8 cellular contexts compared by ENCODE assay signal in genomic region chr4:98939892-98940298, GRCh38. TPM values are rescaled to one million over a fixed set of nuclear protein-coding genes. Genes with fewer than 3 reads are reported as not detected.
DNase-seq lines count a peak whose midpoint lies in the region; ATAC-seq and TF ChIP-seq lines count a peak whose summit lies in the region.

No MANE protein-coding gene starts in this region.

- H3K4me3 ChIP-seq in NB4 (ENCODE audit: low read depth, low read length) (no peak overlapping the region), brain microvascular endothelial cell (ENCODE audit: low read depth, low read length) (no peak overlapping the region), kidney epithelial cell (ENCODE audit: low read depth, low read length) (no peak overlapping the region)

- peak; percentile 57 for ATAC-seq in GM21367 (IDR thresholded peaks at IDR 0.05; ENCODE audit: unreplicated experiment)

- H3K4me3 Mint-ChIP-seq in type B pancreatic cell, result no peak overlapping the region

- H3K27ac Mint-ChIP-seq in type B pancreatic cell, result no peak overlapping the region

- no peak overlapping the region for H3K27ac ChIP-seq in brain microvascular endothelial cell

- H3K36me3 ChIP-seq in brain microvascular endothelial cell (replicated peaks), result no peaks in the 10 kb centered on the region
- no peaks in the 10 kb centered on the region for H3K36me3 ChIP-seq in kidney epithelial cell (ENCODE audit: control insufficient read depth, insufficient read depth, low read length)

- no peaks in the 10 kb centered on the region for H3K27me3 ChIP-seq in brain microvascular endothelial cell (replicated peaks)
- no peaks in the 10 kb centered on the region for H3K27me3 ChIP-seq in kidney epithelial cell (ENCODE audit: control insufficient read depth, insufficient read depth, low read length)

- no peak for TF ChIP-seq POLR2A in NB4 (IDR thresholded peaks at IDR 0.05; ENCODE audit: extremely low read depth, insufficient read length)

- H3K9me3 Mint-ChIP-seq in type B pancreatic cell, result no peaks in the 10 kb centered on the region

- H3K36me3 Mint-ChIP-seq in type B pancreatic cell, result no peaks in the 10 kb centered on the region

- peaks cover 4% of the 10 kb centered on the region for H3K4me1 Mint-ChIP-seq in type B pancreatic cell (ENCODE audit: unreplicated experiment)

- no peaks in the 10 kb centered on the region for H3K27me3 Mint-ChIP-seq in type B pancreatic cell

- TF ChIP-seq CTCF in NB4 (IDR thresholded peaks at IDR 0.05; ENCODE audit: low read depth, low read length) (peak; percentile 56), brain microvascular endothelial cell (IDR thresholded peaks at IDR 0.05; ENCODE audit: low read depth, low read length, missing control alignments) (peak; percentile 75), kidney epithelial cell (IDR thresholded peaks at IDR 0.05; ENCODE audit: insufficient read depth, low read length, poor library complexity, severe bottlenecking) (peak; percentile 64), type B pancreatic cell (conservative IDR thresholded peaks at IDR 0.05) (peak; percentile 89)

- peak; percentile 69 for DNase-seq in DMS 273 (lab: John Stamatoyannopoulos, UW; ENCODE audit: unreplicated experiment)
- DNase-seq in DMS 273 treated with DMSO at 0.1 percent for 48 hours (lab: John Stamatoyannopoulos, UW), result no peak
- peak; percentile 59 for DNase-seq in NB4 (ENCODE audit: low read depth)
- peak; percentile 70 for DNase-seq in brain microvascular endothelial cell
- DNase-seq in kidney epithelial cell (ENCODE audit: low read depth), result no peak
- DNase-seq in type B pancreatic cell (ENCODE audit: extremely low spot score, unreplicated experiment), result no peak
- DNase-seq in activated naive CD4-positive, alpha-beta T cell treated with anti-CD3 and anti-CD28 coated beads, Interleukin-2, amount 50 U/mL, for 16 hours, result no peak

- in situ Hi-C loops in brain microvascular endothelial cell (cut with HindIII; ENCODE audit: low pct_ligation_motif_present, low sequenced_read_pairs), result no loop called here

RNA-seq across cellular contexts. Expression of gene EIF4E, which starts 11.0 kb away (rescaled TPM):
- total RNA-seq in kidney epithelial cell (78.6 and 87.0 TPM in 2 replicates), type B pancreatic cell (ENCODE audit: low replicate concordance) (88.8 and 93.9 TPM in 2 replicates)

RNA-seq across cellular contexts. Expression of gene METAP1, which starts 55.6 kb away (rescaled TPM):
- 56.0 and 58.9 TPM in 2 replicates for total RNA-seq in kidney epithelial cell
- total RNA-seq in type B pancreatic cell (ENCODE audit: low replicate concordance), result 42.9 and 43.1 TPM in 2 replicates

Comparison
In these comparisons a context has a peak if more than half of its experiments do, and no peak if none do; other contexts are left out.
1. DNase-seq: peak in DMS 273 (single experiment), NB4 (single experiment) and brain microvascular endothelial cell (single experiment); none in DMS 273 treated with DMSO at 0.1 percent for 48 hours (single experiment), kidney epithelial cell (single experiment), type B pancreatic cell (single experiment) and activated naive CD4-positive, alpha-beta T cell treated with anti-CD3 and anti-CD28 coated beads, Interleukin-2, amount 50 U/mL, for 16 hours (single experiment).
2. Peak in every context shown above with its lines, with median percentiles within 50 percentile points of each other: CTCF ChIP-seq.